ENCODE assay signal across 27 cellular contexts in the genomic region with DNA sequence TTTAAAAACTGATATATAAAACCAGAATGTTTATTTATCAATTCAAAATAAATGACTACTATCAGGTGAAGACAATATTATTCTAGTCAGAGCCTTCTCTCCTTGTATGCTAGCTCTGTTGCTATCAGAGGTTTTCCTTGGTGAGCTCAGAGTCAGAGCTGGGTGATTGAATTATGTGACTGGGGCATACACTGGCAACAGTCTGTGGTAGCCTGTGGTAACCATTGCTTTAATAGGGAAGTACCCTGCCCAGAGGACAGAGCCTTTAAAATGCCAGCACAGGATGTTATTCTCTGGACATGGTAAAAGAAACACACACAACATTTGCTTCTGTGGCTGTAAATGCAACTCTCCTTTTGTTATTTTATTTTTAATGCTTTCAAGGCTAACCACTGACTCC.
"Had no signal": no experiment of that assay in that cellular context is flagged by ENCODE, and none has a peak within 500 bp of the region (broad histone marks: within the 10 kb centered on the region; RNA-seq: fewer than 3 reads in every experiment).

No MANE protein-coding gene starts in this region.

- ATAC-seq: activated CD8-positive, alpha-beta memory T cell treated with anti-CD3 and anti-CD28 coated beads, Interleukin-2, amount 10 ng/mL, durations not matched to agents 7 days and 5 days; body of pancreas; Panc1 had no signal

- H3K4me1 ChIP-seq: ascending aorta had no signal

- H3K9ac ChIP-seq: KMS-11 had no signal

- H3K36me3 ChIP-seq: ascending aorta had no signal

- H3K4me2 ChIP-seq: KMS-11 had no signal

- H3K4me3 ChIP-seq: ascending aorta, body of pancreas had no signal

- H3K9me3 ChIP-seq: ascending aorta, body of pancreas had no signal

- H3K27me3 ChIP-seq: ascending aorta, body of pancreas had no signal

- H3K27ac ChIP-seq: ascending aorta, body of pancreas, KMS-11, RWPE1 had no signal

- DNase-seq: activated B cell treated with CpG ODN at 0.5 μM for 24 hours; activated CD4-positive, alpha-beta T cell treated with anti-CD3 and anti-CD28 coated beads for 1 hour; activated CD4-positive, alpha-beta T cell treated with anti-CD3 and anti-CD28 coated beads, Interleukin-2, amount 10 ng/mL, durations not matched to agents 24 days and 14 days; activated CD4-positive, alpha-beta T cell treated with anti-CD3 and anti-CD28 coated beads, Interleukin-2, amount 50 U/mL, for 48 hours; activated CD8-positive, alpha-beta memory T cell treated with anti-CD3 and anti-CD28 coated beads, Interleukin-2, amount 10 ng/mL, durations not matched to agents 7 days and 5 days; activated effector memory CD4-positive, alpha-beta T cell treated with Interleukin-2 at 50 U/mL for 16 hours; activated naive CD4-positive, alpha-beta T cell; activated T-cell treated with anti-CD3 and anti-CD28 coated beads, Interleukin-2, amount 50 U/mL, for 24 hours; body of pancreas; central memory CD4-positive, alpha-beta T cell; NCI-H1092 treated with DMSO at 0.1 percent for 48 hours; NCI-H1417 treated with DMSO at 0.1 percent for 48 hours; NCI-H1694; NCI-H2029; NCI-H2107; NCI-H2171 treated with DMSO at 0.1 percent for 48 hours; NCI-H226; NCI-H510A; NCI-H526 treated with DMSO at 0.1 percent for 48 hours; NK-92 treated with Interleukin-12 subunit alpha and Interleukin-12 subunit beta, amount 100 ng/mL, for 24 hours; OCI-M1; SHP77 treated with DMSO at 0.1 percent for 48 hours; T-helper 1 cell had no signal
